8 cellular contexts compared by ENCODE assay signal in the genomic region with DNA sequence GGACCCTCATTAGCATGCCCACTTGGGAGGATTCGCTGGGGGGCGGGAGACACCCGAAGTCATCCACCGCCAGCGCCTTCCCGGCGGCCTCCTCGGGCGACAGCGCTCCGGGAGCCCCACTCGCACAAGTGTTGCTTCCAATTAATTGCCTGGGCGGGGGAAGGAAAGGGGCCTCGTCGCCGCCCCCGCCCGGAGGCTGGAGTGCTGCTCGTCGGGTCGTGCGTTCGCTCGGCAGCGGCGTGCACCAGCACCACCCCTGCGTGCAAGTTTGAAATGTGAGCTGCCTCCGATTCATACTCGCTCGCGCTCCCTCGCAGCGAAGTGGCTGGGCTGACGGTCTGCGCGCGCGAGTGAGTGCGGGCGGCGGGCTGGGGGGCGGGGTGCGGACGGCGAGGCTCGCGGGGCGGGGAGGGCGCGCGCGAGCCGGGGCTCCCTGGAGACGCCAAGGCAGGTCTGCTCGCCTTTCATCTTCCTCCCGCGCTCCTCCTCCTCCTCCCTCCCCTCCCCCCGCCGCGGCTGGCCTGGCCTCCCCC.
DNase-seq lines count a peak whose midpoint lies in the region; ATAC-seq and TF ChIP-seq lines count a peak whose summit lies in the region.

No MANE protein-coding gene starts in this region.

- H3K27ac Mint-ChIP-seq in activated CD8-positive, alpha-beta memory T cell treated with anti-CD3 and anti-CD28 coated beads, Interleukin-2, amount 10 ng/mL, durations not matched to agents 7 days and 5 days: peak overlapping the region; percentile 49

- H3K4me3 ChIP-seq in GM08714 (ENCODE audit: low read length) (peak overlapping the region; percentile 61; the same call in 1 of the 2 replicates), epithelial cell of esophagus (ENCODE audit: low read length) (peak overlapping the region; percentile 39), mononuclear cell (ENCODE audit: low read length) (peak overlapping the region; percentile 38)

- peaks cover 82% of the 10 kb centered on the region for H3K4me1 ChIP-seq in mononuclear cell (ENCODE audit: insufficient read depth, low read length)

- no peak for TF ChIP-seq CTCF in epithelial cell of esophagus (IDR thresholded peaks at IDR 0.05; ENCODE audit: insufficient read depth, low read depth, low read length, missing control alignments)

- H3K4me1 Mint-ChIP-seq in activated CD8-positive, alpha-beta memory T cell treated with anti-CD3 and anti-CD28 coated beads, Interleukin-2, amount 10 ng/mL, durations not matched to agents 7 days and 5 days: peaks cover 57% of the 10 kb centered on the region

- H3K9me3 ChIP-seq in mononuclear cell (ENCODE audit: low read depth, low read length): no peaks in the 10 kb centered on the region

- H3K27me3 Mint-ChIP-seq in activated CD8-positive, alpha-beta memory T cell treated with anti-CD3 and anti-CD28 coated beads, Interleukin-2, amount 10 ng/mL, durations not matched to agents 7 days and 5 days: no peaks in the 10 kb centered on the region

- no peaks in the 10 kb centered on the region for H3K27me3 ChIP-seq in mononuclear cell (ENCODE audit: insufficient read depth, low read length)

- peaks cover 16% of the 10 kb centered on the region for H3K36me3 Mint-ChIP-seq in activated CD8-positive, alpha-beta memory T cell treated with anti-CD3 and anti-CD28 coated beads, Interleukin-2, amount 10 ng/mL, durations not matched to agents 7 days and 5 days

- H3K4me3 Mint-ChIP-seq in activated CD8-positive, alpha-beta memory T cell treated with anti-CD3 and anti-CD28 coated beads, Interleukin-2, amount 10 ng/mL, durations not matched to agents 7 days and 5 days: peak overlapping the region; percentile 76

- CTCF ChIA-PET in activated CD8-positive, alpha-beta memory T cell treated with anti-CD3 and anti-CD28 coated beads, Interleukin-2, amount 10 ng/mL, durations not matched to agents 7 days and 5 days (lab: Charles Lee): interaction anchor here (1.1 to 2.1 kb wide), 4 partner anchors 25 to 132 kb away, joined by 3 to 8 read pairs (median 4); no protein-coding TSS in a partner anchor

- H3K9me3 Mint-ChIP-seq in activated CD8-positive, alpha-beta memory T cell treated with anti-CD3 and anti-CD28 coated beads, Interleukin-2, amount 10 ng/mL, durations not matched to agents 7 days and 5 days (ENCODE audit: low read depth): no peaks in the 10 kb centered on the region

- ATAC-seq in HG02571 (IDR thresholded peaks at IDR 0.05; ENCODE audit: unreplicated experiment): peak; percentile 26
- ATAC-seq in activated CD8-positive, alpha-beta memory T cell treated with anti-CD3 and anti-CD28 coated beads, Interleukin-2, amount 10 ng/mL, durations not matched to agents 7 days and 5 days: peak; percentile 49

- peak; percentile 83 for DNase-seq in NCI-H2171 (lab: John Stamatoyannopoulos, UW)
- peak; percentile 82 for DNase-seq in activated CD8-positive, alpha-beta memory T cell treated with anti-CD3 and anti-CD28 coated beads, Interleukin-2, amount 10 ng/mL, durations not matched to agents 7 days and 5 days
- peak; percentile 82 for DNase-seq in epithelial cell of esophagus (ENCODE audit: low read depth)
- DNase-seq in stimulated activated naive CD4-positive, alpha-beta T cell treated with Interleukin-2 at 50 U/mL for 16 hours (lab: John Stamatoyannopoulos, UW): peak; percentile 64
- no peak for DNase-seq in H4 (ENCODE audit: low spot score)
